In the genomic region with DNA sequence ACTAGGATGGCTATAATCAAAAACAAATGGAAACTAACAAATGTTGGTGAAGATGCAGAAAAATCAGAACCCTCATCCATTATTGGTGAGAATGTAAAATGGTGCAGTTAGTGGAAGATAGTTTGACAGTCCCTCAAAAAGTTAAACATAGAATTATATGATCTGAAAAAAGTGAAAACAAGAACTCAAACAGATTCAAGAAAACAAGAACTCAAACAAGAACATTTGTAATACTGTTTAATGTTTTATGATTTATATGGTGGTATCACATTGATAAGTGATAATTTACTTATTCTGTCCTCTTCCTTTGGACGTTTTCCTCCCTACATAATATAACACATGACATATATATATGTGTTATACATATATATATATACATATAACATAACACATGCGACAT, we compare ENCODE assay signal across 10 cellular contexts. TPM values are rescaled to one million over a fixed set of nuclear protein-coding genes. Genes with fewer than 3 reads are reported as not detected.
"Had no signal": no experiment of that assay in that cellular context is flagged by ENCODE, and none has a peak within 500 bp of the region (broad histone marks: within the 10 kb centered on the region; RNA-seq: fewer than 3 reads in every experiment).

No MANE protein-coding gene starts in this region.

- H3K4me3 ChIP-seq: GM23248, HAP-1, K562 had no signal

- FAIRE-seq: HTR-8/SVneo had no signal

- H3K9me3 ChIP-seq: HAP-1 had no signal

- H3K4me1 ChIP-seq: HAP-1 had no signal

- H3K27ac ChIP-seq: GM23248 had no signal

- DNase-seq: GM23248, GOT3, H7, IMR-90 had no signal

- ATAC-seq: HCT116, K562 had no signal

- H3K36me3 ChIP-seq: HAP-1 had no signal

RNA-seq across cellular contexts. Expression of gene SCNN1G, which starts 45.3 kb away (rescaled TPM):
- total RNA-seq: GM23248, H4, HT-29, IMR-90, K562 had no signal
- polyA plus RNA-seq: GM23248, IMR-90, K562 had no signal
